ENCODE assay signal across 8 cellular contexts in the genomic region with DNA sequence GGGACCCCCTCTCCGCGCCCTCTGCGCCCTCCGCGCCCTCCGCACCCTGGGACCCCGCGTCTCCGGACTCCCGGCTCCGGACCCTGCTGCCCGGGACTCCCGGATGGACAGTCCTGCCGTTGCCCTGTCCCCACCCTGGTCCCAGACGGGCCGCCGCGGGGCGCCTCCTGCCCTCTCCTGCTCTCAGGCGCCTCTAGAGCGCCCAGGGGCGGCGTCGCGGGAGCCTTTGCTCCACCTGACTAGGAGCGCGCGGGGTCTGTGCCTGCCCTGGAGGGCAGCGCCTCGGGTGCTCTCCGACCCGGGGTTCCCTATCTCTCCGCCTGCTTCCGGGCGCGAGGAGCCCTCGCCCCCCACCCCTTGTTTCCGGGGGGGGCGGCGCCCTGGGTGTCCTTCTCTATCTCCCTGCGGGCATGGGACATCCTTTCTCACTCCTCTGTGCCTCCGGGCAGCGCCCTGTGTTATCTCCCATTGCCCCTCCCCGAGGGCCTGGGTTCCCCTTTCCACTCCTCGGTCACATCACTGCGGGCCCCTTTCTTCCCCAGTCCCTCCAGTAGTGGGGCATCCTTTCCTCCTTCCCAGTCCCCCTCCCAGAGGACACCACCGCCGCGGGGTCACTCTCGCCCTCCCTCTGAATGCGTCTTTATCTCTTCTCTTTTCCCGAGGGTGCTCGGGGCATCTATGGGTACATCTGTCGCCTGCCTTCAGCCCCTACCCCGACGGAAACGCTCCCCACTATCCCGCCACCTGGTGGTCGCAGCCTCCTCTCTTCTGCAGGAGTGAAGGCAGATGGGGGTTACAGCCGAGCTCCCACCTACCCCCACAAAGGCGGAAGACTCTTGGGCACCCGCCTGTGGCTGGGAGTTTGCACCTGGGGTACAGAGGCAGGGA. TPM values are rescaled to one million over a fixed set of nuclear protein-coding genes. Genes with fewer than 3 reads are reported as not detected.
A peak's percentile ranks its signal among the peaks of the same experiment; 100 is the strongest.
DNase-seq lines count a peak whose midpoint lies in the region; ATAC-seq and TF ChIP-seq lines count a peak whose summit lies in the region.

No MANE protein-coding gene starts in this region.

- H3K9me3 ChIP-seq in endodermal cell (ENCODE audit: control insufficient read depth, low read length) (no peaks in the 10 kb centered on the region), neutrophil (no peaks in the 10 kb centered on the region)

- ATAC-seq in GM18511 (IDR thresholded peaks at IDR 0.05; ENCODE audit: unreplicated experiment), result peak; percentile 37
- peak; percentile 22 for ATAC-seq in HG03196 (IDR thresholded peaks at IDR 0.05; ENCODE audit: unreplicated experiment)
- ATAC-seq in HG02884 (IDR thresholded peaks at IDR 0.05; ENCODE audit: unreplicated experiment), result no peak

- peaks cover 79% of the 10 kb centered on the region for H3K27me3 ChIP-seq in endodermal cell (ENCODE audit: control insufficient read depth, insufficient read depth, low read length, poor library complexity, severe bottlenecking)
- no peaks in the 10 kb centered on the region for H3K27me3 ChIP-seq in neutrophil

- H3K4me1 Mint-ChIP-seq in endodermal cell, result peaks cover 4% of the 10 kb centered on the region

- H3K4me3 ChIP-seq in endodermal cell (ENCODE audit: low read length), result peak overlapping the region; percentile 71
- H3K4me3 ChIP-seq in neutrophil (ENCODE audit: low read depth in 1 of 2, low read length in 1 of 2), result peak overlapping the region; percentile 88 to 97

- 5 to 12% methylated on average over 26 to 62 of the region's 62 CpGs for WGBS in endodermal cell (ENCODE audit: insufficient coverage in 1 of 2, insufficient read length in 1 of 2), 2 experiments

- H3K4me1 ChIP-seq in endodermal cell (ENCODE audit: control insufficient read depth, insufficient read depth, low read length), result no peaks in the 10 kb centered on the region
- H3K4me1 ChIP-seq in neutrophil (ENCODE audit: control insufficient read depth in 1 of 2, insufficient read depth in 1 of 2, low read depth in 1 of 2, low read length in 1 of 2), result peaks cover 44 to 52% of the 10 kb centered on the region in 2 experiments

- H3K27me3 Mint-ChIP-seq in endodermal cell (ENCODE audit: insufficient read depth), result peaks cover 88% of the 10 kb centered on the region

- H3K4me3 Mint-ChIP-seq in endodermal cell, result peak overlapping the region; percentile 54

- no peaks in the 10 kb centered on the region for H3K36me3 Mint-ChIP-seq in endodermal cell (ENCODE audit: low read depth)

- no peak overlapping the region for H3K27ac Mint-ChIP-seq in endodermal cell

- peak; percentile 52 for DNase-seq in activated CD4-positive, CD25-positive, alpha-beta regulatory T cell treated with anti-CD3 and anti-CD28 coated beads, Interleukin-2, amount 50 U/mL, for 72 hours
- DNase-seq in endodermal cell (peak; percentile 82), G401 (ENCODE audit: low spot score) (no peak), NCI-H1417 (lab: John Stamatoyannopoulos, UW) (no peak)

- no peak overlapping the region for H3K27ac ChIP-seq in endodermal cell (ENCODE audit: low read depth, low read length)
- peak overlapping the region; percentile 96 for H3K27ac ChIP-seq in neutrophil

- H3K9me3 Mint-ChIP-seq in endodermal cell, result no peaks in the 10 kb centered on the region

- in situ Hi-C loops in G401 (cut with HindIII; ENCODE audit: low sequenced_read_pairs), result no loop called here

- H3K36me3 ChIP-seq in endodermal cell (ENCODE audit: control insufficient read depth, insufficient read depth, low read length) (no peaks in the 10 kb centered on the region), neutrophil (peaks cover 12% of the 10 kb centered on the region)

- TF ChIP-seq CTCF in endodermal cell (conservative IDR thresholded peaks at IDR 0.05) (peak; percentile 67), neutrophil (IDR thresholded peaks at IDR 0.05) (no peak)

- H3K9ac ChIP-seq in endodermal cell (ENCODE audit: extremely low read depth, low read length, poor library complexity, severe bottlenecking), result no peak overlapping the region

RNA-seq across cellular contexts. Expression of a gene that starts 0.9 kb away (rescaled TPM):
- total RNA-seq in endodermal cell, result 1 to 10 TPM in 1 of 2 donors, under 1 TPM in 1; 0.38 to 1.1 TPM
- 3.2 TPM for polyA plus RNA-seq in endodermal cell (2013, experiment 1 of 2)
- 3.1 TPM for polyA plus RNA-seq in endodermal cell (2013, experiment 2 of 2)
- not detected in 2 replicates for total RNA-seq in G401 (2014; rRNA removed; shearing (Covaris generic))

Comparison
In these comparisons a context has a peak if more than half of its experiments do, and no peak if none do; other contexts are left out.
1. DNase-seq: peak in activated CD4-positive, CD25-positive, alpha-beta regulatory T cell treated with anti-CD3 and anti-CD28 coated beads, Interleukin-2, amount 50 U/mL, for 72 hours (single experiment) and endodermal cell (single experiment); none in G401 (single experiment) and NCI-H1417 (0 of 3).